21 cellular contexts compared by ENCODE assay signal in genomic region chr4:147944670-147945260, GRCh38.
DNase-seq lines count a peak whose midpoint lies in the region; ATAC-seq, FAIRE-seq and TF ChIP-seq lines count a peak whose summit lies in the region.
"Had no signal": no experiment of that assay in that cellular context is flagged by ENCODE, and none has a peak within 500 bp of the region (broad histone marks: within the 10 kb centered on the region; RNA-seq: fewer than 3 reads in every experiment).

No MANE protein-coding gene starts in this region.

- CTCF ChIA-PET in activated CD8-positive, alpha-beta memory T cell treated with anti-CD3 and anti-CD28 coated beads, Interleukin-2, amount 10 ng/mL, durations not matched to agents 7 days and 5 days (lab: Charles Lee), result no interaction called here
- CTCF ChIA-PET in activated naive CD4-positive, alpha-beta T cell treated with anti-CD3 and anti-CD28 coated beads for 36 hours (lab: Charles Lee), result no interaction called here

- TF ChIP-seq CTCF in bronchial epithelial cell (IDR thresholded peaks at IDR 0.05; ENCODE audit: insufficient read depth, low read length, severe bottlenecking), result no peak

- H3K4me1 Mint-ChIP-seq in activated CD8-positive, alpha-beta memory T cell treated with anti-CD3 and anti-CD28 coated beads, Interleukin-2, amount 10 ng/mL, durations not matched to agents 7 days and 5 days, result peaks cover 32% of the 10 kb centered on the region
- H3K4me1 Mint-ChIP-seq in natural killer cell treated with Interleukin-12 subunit alpha and Interleukin-12 subunit beta and Interleukin-15 and Interleukin-18, amount 100 ng/mL, for 72 hours (ENCODE audit: low read depth in 2 of 2), result peaks cover 41 to 60% of the 10 kb centered on the region in 2 donors
- peaks cover 10% of the 10 kb centered on the region for H3K4me1 Mint-ChIP-seq in activated naive CD4-positive, alpha-beta T cell treated with anti-CD3 and anti-CD28 coated beads for 36 hours (ENCODE audit: low read depth)

- no peak overlapping the region for H3K4me3 ChIP-seq in bronchial epithelial cell (ENCODE audit: low read depth, low read length)
- H3K4me3 ChIP-seq: SJSA1 had no signal

- no peak for DNase-seq in activated CD8-positive, alpha-beta memory T cell treated with anti-CD3 and anti-CD28 coated beads, Interleukin-2, amount 10 ng/mL, durations not matched to agents 7 days and 5 days
- DNase-seq in activated CD8-positive, alpha-beta memory T cell treated with anti-CD3 and anti-CD28 coated beads for 24 hours, result no peak
- DNase-seq in GM19239 (ENCODE audit: insufficient read length, low spot score) (no peak), bronchial epithelial cell (ENCODE audit: low read depth) (no peak), NCI-H1436 (lab: John Stamatoyannopoulos, UW) (no peak)
- no peak for DNase-seq in natural killer cell treated with Interleukin-12 subunit alpha and Interleukin-12 subunit beta and Interleukin-15 and Interleukin-18, amount 100 ng/mL, for 72 hours (ENCODE audit: low spot score)
- no peak for DNase-seq in activated naive CD4-positive, alpha-beta T cell treated with anti-CD3 and anti-CD28 coated beads for 36 hours
- DNase-seq: 8988T, AML-193, C1 segment of cervical spinal cord, EL, NCI-H1105, NCI-H2081 treated with DMSO at 0.1 percent for 48 hours, NCI-H446, NCI-H526 treated with DMSO at 0.1 percent for 48 hours had no signal

- no peaks in the 10 kb centered on the region for H3K27me3 ChIP-seq in bronchial epithelial cell (ENCODE audit: control insufficient read depth, insufficient read depth, low read length)
- H3K27me3 ChIP-seq: SJSA1 had no signal

- no peak for ATAC-seq in activated CD8-positive, alpha-beta memory T cell treated with anti-CD3 and anti-CD28 coated beads, Interleukin-2, amount 10 ng/mL, durations not matched to agents 7 days and 5 days
- peak; percentile 58 to 59 for ATAC-seq in natural killer cell treated with Interleukin-12 subunit alpha and Interleukin-12 subunit beta and Interleukin-15 and Interleukin-18, amount 100 ng/mL, for 72 hours
- no peak for ATAC-seq in GM18505 (IDR thresholded peaks at IDR 0.05; ENCODE audit: unreplicated experiment)
- ATAC-seq: HCT116, Right ventricle myocardium inferior had no signal

- no peak overlapping the region for H3K4me3 Mint-ChIP-seq in activated CD8-positive, alpha-beta memory T cell treated with anti-CD3 and anti-CD28 coated beads, Interleukin-2, amount 10 ng/mL, durations not matched to agents 7 days and 5 days
- peak overlapping the region; percentile 75 for H3K4me3 Mint-ChIP-seq in natural killer cell treated with Interleukin-12 subunit alpha and Interleukin-12 subunit beta and Interleukin-15 and Interleukin-18, amount 100 ng/mL, for 72 hours
- no peak overlapping the region for H3K4me3 Mint-ChIP-seq in activated naive CD4-positive, alpha-beta T cell treated with anti-CD3 and anti-CD28 coated beads for 36 hours

- H3K9me3 Mint-ChIP-seq in activated CD8-positive, alpha-beta memory T cell treated with anti-CD3 and anti-CD28 coated beads, Interleukin-2, amount 10 ng/mL, durations not matched to agents 7 days and 5 days (ENCODE audit: low read depth), result no peaks in the 10 kb centered on the region
- no peaks in the 10 kb centered on the region for H3K9me3 Mint-ChIP-seq in natural killer cell treated with Interleukin-12 subunit alpha and Interleukin-12 subunit beta and Interleukin-15 and Interleukin-18, amount 100 ng/mL, for 72 hours
- H3K9me3 Mint-ChIP-seq in activated naive CD4-positive, alpha-beta T cell treated with anti-CD3 and anti-CD28 coated beads for 36 hours, result no peaks in the 10 kb centered on the region

- peaks cover 42% of the 10 kb centered on the region for H3K36me3 Mint-ChIP-seq in activated CD8-positive, alpha-beta memory T cell treated with anti-CD3 and anti-CD28 coated beads, Interleukin-2, amount 10 ng/mL, durations not matched to agents 7 days and 5 days
- peaks cover 4% of the 10 kb centered on the region for H3K36me3 Mint-ChIP-seq in natural killer cell treated with Interleukin-12 subunit alpha and Interleukin-12 subunit beta and Interleukin-15 and Interleukin-18, amount 100 ng/mL, for 72 hours
- H3K36me3 Mint-ChIP-seq in activated naive CD4-positive, alpha-beta T cell treated with anti-CD3 and anti-CD28 coated beads for 36 hours (ENCODE audit: low read depth), result peaks cover 11% of the 10 kb centered on the region

- intact Hi-C loops in activated naive CD4-positive, alpha-beta T cell treated with anti-CD3 and anti-CD28 coated beads for 36 hours (cut with micrococcal nuclease), result no loop called here

- H3K36me3 ChIP-seq in bronchial epithelial cell (ENCODE audit: control insufficient read depth, insufficient read depth, low read length), result no peaks in the 10 kb centered on the region

- TF ChIP-seq POLR2A in GM18505 (IDR thresholded peaks at IDR 0.05; ENCODE audit: borderline replicate concordance, extremely low read depth, insufficient read depth, insufficient read length), result no peak

- FAIRE-seq in GM19239 (lab: Jason Lieb, UNC) (peak; percentile 26), bronchial epithelial cell (lab: Jason Lieb, UNC) (peak; percentile 55)
- FAIRE-seq: H1, HTR-8/SVneo had no signal

- H3K27ac Mint-ChIP-seq in activated CD8-positive, alpha-beta memory T cell treated with anti-CD3 and anti-CD28 coated beads, Interleukin-2, amount 10 ng/mL, durations not matched to agents 7 days and 5 days, result peak overlapping the region; percentile 54
- H3K27ac Mint-ChIP-seq in natural killer cell treated with Interleukin-12 subunit alpha and Interleukin-12 subunit beta and Interleukin-15 and Interleukin-18, amount 100 ng/mL, for 72 hours, result peak overlapping the region; percentile 82 to 92
- H3K27ac Mint-ChIP-seq in activated naive CD4-positive, alpha-beta T cell treated with anti-CD3 and anti-CD28 coated beads for 36 hours, result no peak overlapping the region

- H3K27me3 Mint-ChIP-seq in activated CD8-positive, alpha-beta memory T cell treated with anti-CD3 and anti-CD28 coated beads, Interleukin-2, amount 10 ng/mL, durations not matched to agents 7 days and 5 days, result peaks cover 2% of the 10 kb centered on the region
- no peaks in the 10 kb centered on the region for H3K27me3 Mint-ChIP-seq in natural killer cell treated with Interleukin-12 subunit alpha and Interleukin-12 subunit beta and Interleukin-15 and Interleukin-18, amount 100 ng/mL, for 72 hours
- H3K27me3 Mint-ChIP-seq in activated naive CD4-positive, alpha-beta T cell treated with anti-CD3 and anti-CD28 coated beads for 36 hours (ENCODE audit: low read depth), result no peaks in the 10 kb centered on the region

Comparison
In these comparisons a context has a peak if more than half of its experiments do, and no peak if none do; other contexts are left out.
1. ATAC-seq: peak in natural killer cell treated with Interleukin-12 subunit alpha and Interleukin-12 subunit beta and Interleukin-15 and Interleukin-18, amount 100 ng/mL, for 72 hours (2 of 2); none in activated CD8-positive, alpha-beta memory T cell treated with anti-CD3 and anti-CD28 coated beads, Interleukin-2, amount 10 ng/mL, durations not matched to agents 7 days and 5 days (single experiment) and GM18505 (single experiment).